ENCODE assay signal across 30 cellular contexts in genomic region chrX:69186651-69187050, GRCh38.
"Had no signal": no experiment of that assay in that cellular context is flagged by ENCODE, and none has a peak within 500 bp of the region (broad histone marks: within the 10 kb centered on the region; RNA-seq: fewer than 3 reads in every experiment).

No MANE protein-coding gene starts in this region.

- H3K9me3 Mint-ChIP-seq: naive thymus-derived CD8-positive, alpha-beta T cell; natural killer cell treated with Interleukin-12 subunit alpha and Interleukin-12 subunit beta and Interleukin-15 and Interleukin-18, amount 100 ng/mL, for 72 hours; stimulated activated effector memory CD8-positive, alpha-beta T cell treated with anti-CD3 and anti-CD28 coated beads, Interleukin-12 subunit alpha, Interleukin-12 subunit beta, amount 100 ng/mL, for 72 hours; stimulated activated naive B cell treated with anti-CD40 and anti-IgM and Interleukin-4, amounts not matched to agents 10 μg/mL and 1 μg/mL and 100 μg/mL, for 72 hours; stimulated activated naive CD8-positive, alpha-beta T cell treated with anti-CD3 and anti-CD28 coated beads, Interleukin-15, Interleukin-2, amounts not matched to agents 100 ng/mL and 50 ng/mL, for 24 hours had no signal

- H3K27ac Mint-ChIP-seq: naive thymus-derived CD8-positive, alpha-beta T cell; natural killer cell treated with Interleukin-12 subunit alpha and Interleukin-12 subunit beta and Interleukin-15 and Interleukin-18, amount 100 ng/mL, for 72 hours; nephron progenitor cell; progenitor cell of endocrine pancreas; stimulated activated effector memory CD8-positive, alpha-beta T cell treated with anti-CD3 and anti-CD28 coated beads, Interleukin-12 subunit alpha, Interleukin-12 subunit beta, amount 100 ng/mL, for 72 hours; stimulated activated naive B cell treated with anti-CD40 and anti-IgM and Interleukin-4, amounts not matched to agents 10 μg/mL and 1 μg/mL and 100 μg/mL, for 72 hours; stimulated activated naive CD8-positive, alpha-beta T cell treated with anti-CD3 and anti-CD28 coated beads, Interleukin-15, Interleukin-2, amounts not matched to agents 100 ng/mL and 50 ng/mL, for 24 hours had no signal

- H3K9ac ChIP-seq: parathyroid adenoma had no signal

- DNase-seq: naive thymus-derived CD8-positive, alpha-beta T cell; nephron progenitor cell; nucleus accumbens; ovary; posterior cingulate gyrus; psoas muscle; right cardiac atrium; right lobe of liver; sigmoid colon; small intestine; stimulated activated CD4-positive, alpha-beta T cell treated with anti-CD3 and anti-CD28 coated beads, Interleukin-15, amount 100 ng/mL, for 24 hours; stimulated activated CD4-positive, alpha-beta T cell treated with anti-CD3 and anti-CD28 coated beads, Interleukin-2, amount 100 ng/mL, for 24 hours; stimulated activated CD4-positive, alpha-beta T cell treated with anti-CD3 and anti-CD28 coated beads, Interleukin-2, amount 100 ng/mL, for 48 hours; stimulated activated CD4-positive, alpha-beta T cell treated with anti-CD3 and anti-CD28 coated beads, Interleukin-4, amount 100 ng/mL, for 24 hours; stimulated activated naive B cell treated with anti-CD40 and anti-IgM and Interleukin-4, amounts not matched to agents 10 μg/mL and 1 μg/mL and 100 μg/mL, for 72 hours; stimulated activated naive CD4-positive, alpha-beta T cell treated with Interleukin-2 at 50 U/mL for 16 hours; stomach; thyroid gland; trophoblast cell; upper lobe of right lung; uterus had no signal

- H3K27me3 Mint-ChIP-seq: stimulated activated naive CD8-positive, alpha-beta T cell treated with anti-CD3 and anti-CD28 coated beads, Interleukin-15, Interleukin-2, amounts not matched to agents 100 ng/mL and 50 ng/mL, for 24 hours had no signal

- H3K27ac ChIP-seq: neutrophil, ovary, parathyroid adenoma, psoas muscle, right lobe of liver, sigmoid colon, stomach, thoracic aorta, thyroid gland, tibial nerve, upper lobe of right lung, uterus had no signal

- H3K4me1 ChIP-seq: parathyroid adenoma, psoas muscle, right lobe of liver, sigmoid colon, stomach, thyroid gland, tibial nerve, upper lobe of right lung, uterus had no signal

- H3K4me3 Mint-ChIP-seq: naive thymus-derived CD8-positive, alpha-beta T cell; natural killer cell treated with Interleukin-12 subunit alpha and Interleukin-12 subunit beta and Interleukin-15 and Interleukin-18, amount 100 ng/mL, for 72 hours; nephron progenitor cell; neural crest cell; stimulated activated effector memory CD8-positive, alpha-beta T cell treated with anti-CD3 and anti-CD28 coated beads, Interleukin-12 subunit alpha, Interleukin-12 subunit beta, amount 100 ng/mL, for 72 hours; stimulated activated naive B cell treated with anti-CD40 and anti-IgM and Interleukin-4, amounts not matched to agents 10 μg/mL and 1 μg/mL and 100 μg/mL, for 72 hours; stimulated activated naive CD8-positive, alpha-beta T cell treated with anti-CD3 and anti-CD28 coated beads, Interleukin-15, Interleukin-2, amounts not matched to agents 100 ng/mL and 50 ng/mL, for 24 hours had no signal

- H3K36me3 Mint-ChIP-seq: naive thymus-derived CD8-positive, alpha-beta T cell; natural killer cell treated with Interleukin-12 subunit alpha and Interleukin-12 subunit beta and Interleukin-15 and Interleukin-18, amount 100 ng/mL, for 72 hours; stimulated activated effector memory CD8-positive, alpha-beta T cell treated with anti-CD3 and anti-CD28 coated beads, Interleukin-12 subunit alpha, Interleukin-12 subunit beta, amount 100 ng/mL, for 72 hours; stimulated activated naive B cell treated with anti-CD40 and anti-IgM and Interleukin-4, amounts not matched to agents 10 μg/mL and 1 μg/mL and 100 μg/mL, for 72 hours had no signal

- H3K4me3 ChIP-seq: ovary, psoas muscle, right lobe of liver, sigmoid colon, stomach, thoracic aorta, thyroid gland, tibial nerve, upper lobe of right lung, uterus had no signal

- H3K36me3 ChIP-seq: neutrophil, ovary, right lobe of liver, sigmoid colon, stomach, thoracic aorta, thyroid gland, tibial nerve, upper lobe of right lung, uterus had no signal

- H3K27me3 ChIP-seq: neutrophil, ovary, right lobe of liver, sigmoid colon, thyroid gland, upper lobe of right lung, uterus had no signal

- H3K4me1 Mint-ChIP-seq: stimulated activated effector memory CD8-positive, alpha-beta T cell treated with anti-CD3 and anti-CD28 coated beads, Interleukin-12 subunit alpha, Interleukin-12 subunit beta, amount 100 ng/mL, for 72 hours had no signal

- ATAC-seq: naive thymus-derived CD8-positive, alpha-beta T cell; natural killer cell treated with Interleukin-12 subunit alpha and Interleukin-12 subunit beta and Interleukin-15 and Interleukin-18, amount 100 ng/mL, for 72 hours; psoas muscle; right cardiac atrium; stimulated activated effector memory CD8-positive, alpha-beta T cell treated with anti-CD3 and anti-CD28 coated beads, Interleukin-12 subunit alpha, Interleukin-12 subunit beta, amount 100 ng/mL, for 72 hours; stimulated activated naive B cell treated with anti-CD40 and anti-IgM and Interleukin-4, amounts not matched to agents 10 μg/mL and 1 μg/mL and 100 μg/mL, for 72 hours; upper lobe of right lung had no signal

- H3K9me3 ChIP-seq: neutrophil, ovary, psoas muscle, right lobe of liver, sigmoid colon, stomach, thoracic aorta, thyroid gland, tibial nerve, upper lobe of right lung, uterus had no signal
